In the genomic region with DNA sequence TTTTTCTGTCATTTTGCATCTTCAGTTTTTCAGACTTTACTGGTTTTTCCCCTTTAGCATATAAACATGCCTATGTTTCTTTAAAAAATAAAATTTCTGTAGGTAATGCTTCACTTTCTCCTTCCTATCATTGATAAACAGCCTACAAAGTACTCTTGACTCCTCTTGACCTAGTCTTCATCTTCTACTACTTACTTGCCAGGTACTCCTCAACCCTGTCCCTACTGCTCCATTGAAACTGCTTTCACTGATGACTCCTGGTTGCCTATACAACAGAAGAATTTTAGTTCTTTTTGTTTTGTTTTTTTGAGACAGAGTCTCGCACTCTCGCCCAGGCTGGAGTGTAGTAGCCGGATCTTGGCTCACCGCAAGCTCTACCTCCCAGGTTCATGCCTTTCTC, we compare ENCODE assay signal across 1 cellular context.
TF ChIP-seq lines count a peak whose summit lies in the region.

No MANE protein-coding gene starts in this region.

TF ChIP-seq in endothelial cell of umbilical vein, 7 proteins besides CTCF, POLR2A, EP300 and RAD21:
- no peak for TF ChIP-seq JUN (IDR thresholded peaks at IDR 0.05; ENCODE audit: borderline replicate concordance, insufficient read depth, insufficient read length, low read depth)
- TF ChIP-seq, protein P1, sequence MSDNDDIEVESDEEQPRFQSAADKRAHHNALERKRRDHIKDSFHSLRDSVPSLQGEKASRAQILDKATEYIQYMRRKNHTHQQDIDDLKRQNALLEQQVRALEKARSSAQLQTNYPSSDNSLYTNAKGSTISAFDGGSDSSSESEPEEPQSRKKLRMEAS (IDR thresholded peaks at IDR 0.05; ENCODE audit: insufficient read depth, insufficient read length), result no peak
- TF ChIP-seq FOS (IDR thresholded peaks at IDR 0.05; ENCODE audit: borderline replicate concordance, insufficient read depth, low read length), result no peak
- no peak for TF ChIP-seq POLR2AphosphoS5 (IDR thresholded peaks at IDR 0.05; ENCODE audit: insufficient read depth, low read depth, low read length)
- no peak for TF ChIP-seq GATA2 (IDR thresholded peaks at IDR 0.05; ENCODE audit: insufficient read depth, insufficient read length, low read depth, low read length)
- no peak for TF ChIP-seq MYC (IDR thresholded peaks at IDR 0.05; ENCODE audit: low read depth, low read length)
- TF ChIP-seq EZH2 (IDR thresholded peaks at IDR 0.05; ENCODE audit: borderline replicate concordance, low read depth, low read length, severe bottlenecking), result no peak
